1 cellular context compared by ENCODE assay signal in genomic region chr7:96709381-96710228, GRCh38.
TF ChIP-seq lines count a peak whose summit lies in the region.

Gene SEM1 (minus strand): TSS chr7:96709846. CDS start chr7:96709763, 83 bp downstream.

TF ChIP-seq in HepG2, 621 proteins besides CTCF, POLR2A, EP300 and RAD21 (continued from another document and continues in another):
- no peak; the same call in 1 of the 2 replicates for TF ChIP-seq KLF6 (CRISPR knock-in tag; IDR thresholded peaks at IDR 0.05)
- TF ChIP-seq ZNF556 (CRISPR knock-in tag; IDR thresholded peaks at IDR 0.05; ENCODE audit: borderline replicate concordance) = peak; percentile 64; the same call in 1 of the 2 replicates
- TF ChIP-seq THAP11 (CRISPR knock-in tag; IDR thresholded peaks at IDR 0.05) = peak; percentile 89
- TF ChIP-seq POGK (CRISPR knock-in tag; conservative IDR thresholded peaks at IDR 0.05) = no peak
- no peak for TF ChIP-seq RARG (CRISPR knock-in tag; IDR thresholded peaks at IDR 0.05; ENCODE audit: low read depth)
- TF ChIP-seq ZBTB34 (CRISPR knock-in tag; IDR thresholded peaks at IDR 0.05) = no peak
- TF ChIP-seq ZNF563 (CRISPR knock-in tag; IDR thresholded peaks at IDR 0.05) = no peak
- no peak for TF ChIP-seq ZNF326 (CRISPR knock-in tag; IDR thresholded peaks at IDR 0.05; ENCODE audit: borderline replicate concordance)
- no peak for TF ChIP-seq NFYB (CRISPR knock-in tag; IDR thresholded peaks at IDR 0.05)
- TF ChIP-seq PATZ1 (CRISPR knock-in tag; IDR thresholded peaks at IDR 0.05) = peak; percentile 37
- TF ChIP-seq ZBTB20 (CRISPR knock-in tag; IDR thresholded peaks at IDR 0.05; ENCODE audit: borderline replicate concordance, low read depth) = no peak; the same call in 1 of the 2 replicates
- no peak for TF ChIP-seq RFXAP (CRISPR knock-in tag; IDR thresholded peaks at IDR 0.05; ENCODE audit: borderline replicate concordance)
- peak; percentile 51; the same call in 1 of the 2 replicates for TF ChIP-seq NR2C2 (CRISPR knock-in tag; IDR thresholded peaks at IDR 0.05; ENCODE audit: borderline replicate concordance)
- no peak for TF ChIP-seq ZNF513 (CRISPR knock-in tag; conservative IDR thresholded peaks at IDR 0.05)
- TF ChIP-seq BORCS8-MEF2B (CRISPR knock-in tag; IDR thresholded peaks at IDR 0.05) = no peak
- no peak for TF ChIP-seq ZNF552 (CRISPR knock-in tag; IDR thresholded peaks at IDR 0.05; ENCODE audit: borderline replicate concordance)
- peak; percentile 93 for TF ChIP-seq MYPOP (CRISPR knock-in tag; IDR thresholded peaks at IDR 0.05)
- no peak for TF ChIP-seq MED13 (CRISPR knock-in tag; IDR thresholded peaks at IDR 0.05)
- no peak for TF ChIP-seq ZKSCAN8 (CRISPR knock-in tag; IDR thresholded peaks at IDR 0.05; ENCODE audit: borderline replicate concordance)
- peak; percentile 87; the same call in 1 of the 2 replicates for TF ChIP-seq SPEN (CRISPR knock-in tag; IDR thresholded peaks at IDR 0.05; ENCODE audit: low read depth)
- TF ChIP-seq ZNF569 (CRISPR knock-in tag; IDR thresholded peaks at IDR 0.05; ENCODE audit: borderline replicate concordance) = no peak
- TF ChIP-seq KDM3A (CRISPR knock-in tag; IDR thresholded peaks at IDR 0.05; ENCODE audit: low read depth) = no peak
- no peak for TF ChIP-seq HNF1B (CRISPR knock-in tag; IDR thresholded peaks at IDR 0.05)
- TF ChIP-seq GLI4 (CRISPR knock-in tag; IDR thresholded peaks at IDR 0.05; ENCODE audit: borderline replicate concordance) = no peak
- TF ChIP-seq HMGXB4 (CRISPR knock-in tag; IDR thresholded peaks at IDR 0.05; ENCODE audit: borderline replicate concordance in 1 of 2, low read depth in 1 of 2) = peak; percentile 61 to 84
- no peak for TF ChIP-seq KDM4B (CRISPR knock-in tag; IDR thresholded peaks at IDR 0.05)
- TF ChIP-seq HOXD1 (CRISPR knock-in tag; IDR thresholded peaks at IDR 0.05) = no peak
- TF ChIP-seq ZMYM3 (CRISPR knock-in tag; IDR thresholded peaks at IDR 0.05) = no peak
- peak; percentile 56 for TF ChIP-seq U2AF1 (optimal IDR thresholded peaks at IDR 0.05; ENCODE audit: low read depth, low read length)
- 0 out of 2 replicates have a peak, but pooled peaks have one; percentile 15 for TF ChIP-seq ATF3 (CRISPR knock-in tag; IDR thresholded peaks at IDR 0.05)
- TF ChIP-seq ZNF879 (CRISPR knock-in tag; IDR thresholded peaks at IDR 0.05) = no peak
- no peak for TF ChIP-seq PAF1 (CRISPR knock-in tag; IDR thresholded peaks at IDR 0.05)
- peak; percentile 29; the same call in 1 of the 2 replicates for TF ChIP-seq EED (CRISPR knock-in tag; IDR thresholded peaks at IDR 0.05)
- no peak for TF ChIP-seq TRAFD1 (CRISPR knock-in tag; IDR thresholded peaks at IDR 0.05; ENCODE audit: borderline replicate concordance)
- no peak for TF ChIP-seq AGO2 (optimal IDR thresholded peaks at IDR 0.05; ENCODE audit: low read depth, low read length)
- TF ChIP-seq ZFP36L2 (CRISPR knock-in tag; IDR thresholded peaks at IDR 0.05) = no peak; the same call in 1 of the 2 replicates
- TF ChIP-seq ZNF276 (CRISPR knock-in tag; IDR thresholded peaks at IDR 0.05; ENCODE audit: low read depth) = peak; percentile 72; the same call in 1 of the 2 replicates
- peak; percentile 73; the same call in 1 of the 2 replicates for TF ChIP-seq HBP1 (CRISPR knock-in tag; IDR thresholded peaks at IDR 0.05; ENCODE audit: low read depth)
- no peak for TF ChIP-seq SKIL (CRISPR knock-in tag; IDR thresholded peaks at IDR 0.05; ENCODE audit: borderline replicate concordance)
- TF ChIP-seq HMG20B (CRISPR knock-in tag; conservative IDR thresholded peaks at IDR 0.05) = no peak
